ENCODE assay signal across 17 cellular contexts in genomic region chr11:116454951-116455350, GRCh38.
"Had no signal": no experiment of that assay in that cellular context is flagged by ENCODE, and none has a peak within 500 bp of the region (broad histone marks: within the 10 kb centered on the region; RNA-seq: fewer than 3 reads in every experiment).

No MANE protein-coding gene starts in this region.

- H3K4me3 Mint-ChIP-seq: mesothelial cell of epicardium, natural killer cell, neural crest cell had no signal

- H3K27ac ChIP-seq: heart right ventricle, ovary, right atrium auricular region, sigmoid colon, skin epidermis had no signal

- H3K4me1 ChIP-seq: right atrium auricular region had no signal

- H3K36me3 Mint-ChIP-seq: mesothelial cell of epicardium, natural killer cell had no signal

- H3K4me1 Mint-ChIP-seq: natural killer cell had no signal

- H3K27ac Mint-ChIP-seq: mesothelial cell of epicardium, natural killer cell had no signal

- H3K4me3 ChIP-seq: dorsolateral prefrontal cortex, heart right ventricle, ovary, right atrium auricular region, sigmoid colon, skin epidermis had no signal

- ATAC-seq: natural killer cell had no signal

- H3K9me3 ChIP-seq: ovary had no signal

- DNase-seq: cortex of kidney; dorsolateral prefrontal cortex; effector CD8-positive, alpha-beta T cell; foreskin melanocyte; heart right ventricle; islet precursor cell; mammary epithelial cell; natural killer cell; ovary; sigmoid colon; stimulated activated CD4-positive, alpha-beta T cell treated with anti-CD3 and anti-CD28 coated beads, Interleukin-12 subunit alpha, Interleukin-12 subunit beta, amount 100 ng/mL, for 4 hours; stimulated activated naive CD4-positive, alpha-beta T cell; trophoblast cell had no signal

- H3K27me3 ChIP-seq: dorsolateral prefrontal cortex, ovary, right atrium auricular region, sigmoid colon had no signal

- H3K36me3 ChIP-seq: heart right ventricle, ovary, right atrium auricular region, sigmoid colon had no signal
